In genomic region chr10:88964360-88964759, GRCh38 we compare ENCODE assay signal across 22 cellular contexts.
"Had no signal": no experiment of that assay in that cellular context is flagged by ENCODE, and none has a peak within 500 bp of the region (broad histone marks: within the 10 kb centered on the region; RNA-seq: fewer than 3 reads in every experiment).

No MANE protein-coding gene starts in this region.

- H3K36me3 ChIP-seq: MG63 had no signal

- H3K27me3 ChIP-seq: MG63 had no signal

- FAIRE-seq: RCC 7860, TTC549 had no signal

- DNase-seq: activated CD4-positive, alpha-beta memory T cell treated with anti-CD3 and anti-CD28 coated beads, Interleukin-2, amount 10 ng/mL, durations not matched to agents 7 days and 5 days; activated CD4-positive, alpha-beta T cell treated with anti-CD3 and anti-CD28 coated beads, Interleukin-2, amount 10 ng/mL, durations not matched to agents 7 days and 5 days; activated CD4-positive, CD25-positive, alpha-beta regulatory T cell; activated gamma-delta T cell; activated naive CD4-positive, alpha-beta T cell treated with anti-CD3 and anti-CD28 coated beads for 36 hours; activated T-cell treated with anti-CD3 and anti-CD28 coated beads for 4 hours; activated T-cell treated with anti-CD3 and anti-CD28 coated beads, Interleukin-2, amount 50 U/mL, for 48 hours; amygdala; MG63; MV-4-11; NCI-H1092 treated with DMSO at 0.1 percent for 48 hours; NCI-H1417 treated with DMSO at 0.1 percent for 48 hours; NCI-H1694; NCI-H2029 treated with DMSO at 0.1 percent for 48 hours; NCI-H345; NCI-H510A; SHP77 treated with DMSO at 0.1 percent for 48 hours; T-helper 2 cell; T1000 had no signal

- H3K4me3 ChIP-seq: MG63 had no signal

- ATAC-seq: activated T-helper 17 cell treated with anti-CD3 and anti-CD28 coated beads, Interleukin-2, amount 50 U/mL, for 72 hours had no signal

- H3K9me3 ChIP-seq: MG63 had no signal
